16 cellular contexts compared by ENCODE assay signal in the genomic region with DNA sequence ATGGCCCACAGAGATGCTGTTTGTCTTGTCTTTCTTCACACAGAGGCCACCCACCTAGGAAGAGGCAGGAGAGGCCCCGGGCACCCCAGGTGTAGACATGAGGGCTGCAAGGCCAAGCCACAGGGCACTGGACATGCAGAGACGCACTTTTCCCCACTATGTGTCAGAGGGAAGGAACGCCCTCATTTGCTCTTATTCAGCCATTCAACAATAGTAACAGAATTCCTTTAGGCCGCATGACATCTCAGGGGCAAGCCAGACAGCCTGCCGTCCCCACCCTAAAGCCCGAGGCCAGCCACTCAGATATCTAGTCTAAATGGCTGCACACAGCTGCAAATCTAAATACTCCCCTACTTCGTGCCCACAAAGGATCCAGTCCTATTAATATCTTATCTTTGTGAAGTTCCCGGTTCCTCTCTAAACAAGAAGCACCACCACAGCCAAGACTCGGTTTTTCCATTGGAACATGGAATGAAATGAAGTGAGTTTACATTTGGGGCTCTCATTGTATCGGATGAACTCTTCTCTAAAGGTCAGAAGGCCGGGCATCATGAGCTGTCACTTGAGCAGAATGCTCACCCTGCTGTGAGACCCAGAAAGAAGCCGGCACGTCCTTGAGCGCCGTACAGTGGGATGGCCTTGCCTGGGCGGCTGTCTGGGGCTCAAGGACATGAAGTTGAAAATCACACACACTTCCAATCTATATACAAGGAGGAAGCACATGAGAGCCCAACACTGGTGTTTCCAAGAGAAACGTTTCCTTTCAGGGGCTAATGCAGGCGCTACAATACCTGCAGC. TPM values are rescaled to one million over a fixed set of nuclear protein-coding genes. Genes with fewer than 3 reads are reported as not detected.
A peak's percentile ranks its signal among the peaks of the same experiment; 100 is the strongest.
DNase-seq lines count a peak whose midpoint lies in the region; ATAC-seq and TF ChIP-seq lines count a peak whose summit lies in the region.
"Had no signal": no experiment of that assay in that cellular context is flagged by ENCODE, and none has a peak within 500 bp of the region (broad histone marks: within the 10 kb centered on the region; RNA-seq: fewer than 3 reads in every experiment).

No MANE protein-coding gene starts in this region.

- H3K9me3 ChIP-seq in esophagus squamous epithelium (no peaks in the 10 kb centered on the region), tibial artery (no peaks in the 10 kb centered on the region)
- H3K9me3 ChIP-seq: body of pancreas had no signal

- TF ChIP-seq CTCF in RWPE1 (conservative IDR thresholded peaks at IDR 0.05; ENCODE audit: low read depth): no peak
- TF ChIP-seq CTCF in esophagus squamous epithelium (IDR thresholded peaks at IDR 0.05): no peak
- no peak for TF ChIP-seq CTCF in tibial artery (IDR thresholded peaks at IDR 0.05)

- H3K27ac ChIP-seq in RWPE1 (0 out of 2 replicates have a peak overlapping the region, but pooled peaks have one; percentile 16), esophagus squamous epithelium (peak overlapping the region in 3 of 4 donors; percentile 31 to 66 (median 61)), tibial artery (peak overlapping the region; percentile 57 to 70)
- H3K27ac ChIP-seq: skin epidermis had no signal

- intact Hi-C loops in esophagus squamous epithelium (cut with DNase I): no loop called here
- intact Hi-C loops in tibial artery (cut with DNase I; ENCODE audit: low total_unique reads): no loop called here

- WGBS in esophagus squamous epithelium, 2 donors: 56 to 62% methylated on average over 13 to 14 of the region's 18 CpGs

- H3K4me3 ChIP-seq in esophagus squamous epithelium (no peak overlapping the region), tibial artery (no peak overlapping the region)
- H3K4me3 ChIP-seq: body of pancreas, lung, skin epidermis had no signal

- POLR2A ChIA-PET in RWPE1 (lab: Yijun Ruan, JAX; ENCODE audit: low non-redundant PET): no interaction called here

- H3K27me3 ChIP-seq in esophagus squamous epithelium (no peaks in the 10 kb centered on the region), tibial artery (no peaks in the 10 kb centered on the region)
- H3K27me3 ChIP-seq: body of pancreas had no signal

- DNase-seq in RWPE1 (ENCODE audit: low spot score) (no peak), esophagus squamous epithelium (lab: John Stamatoyannopoulos, UW) (no peak), myocyte (ENCODE audit: low read depth) (peak; percentile 73), tibial artery (no peak)
- DNase-seq: activated naive CD4-positive, alpha-beta T cell treated with Interleukin-2 at 50 U/mL for 16 hours; body of pancreas; KG1; NCI-H345; NK-92 treated with Interleukin-12 subunit alpha and Interleukin-12 subunit beta, amount 100 ng/mL, for 24 hours; SIG-M5 had no signal

- ATAC-seq in GM21360 (IDR thresholded peaks at IDR 0.05; ENCODE audit: unreplicated experiment): no peak
- no peak for ATAC-seq in HG02981 (IDR thresholded peaks at IDR 0.05; ENCODE audit: unreplicated experiment)
- ATAC-seq in HG02885 (IDR thresholded peaks at IDR 0.05; ENCODE audit: poor library complexity, unreplicated experiment): no peak
- ATAC-seq: body of pancreas had no signal

- H3K4me1 ChIP-seq in esophagus squamous epithelium (peaks cover 0 to 37% (median 6%) of the 10 kb centered on the region in 3 donors), tibial artery (peaks cover 0 to 94% (median 45%) of the 10 kb centered on the region in 4 donors)

- no peaks in the 10 kb centered on the region for H3K36me3 ChIP-seq in esophagus squamous epithelium
- peaks cover 8 to 9% (median 8%) of the 10 kb centered on the region in 3 donors for H3K36me3 ChIP-seq in tibial artery

- TF ChIP-seq POLR2A in esophagus squamous epithelium (IDR thresholded peaks at IDR 0.05): no peak

- CTCF ChIA-PET in RWPE1 (lab: Yijun Ruan, JAX): interaction anchor here (0.6 to 1.1 kb wide), 2 partner anchors 40 to 125 kb away, joined by 3 read pairs; no protein-coding TSS in a partner anchor

RNA-seq across cellular contexts. Expression of gene COL4A1, which starts 19.7 kb away (rescaled TPM):
- total RNA-seq in esophagus squamous epithelium (10 to 100 TPM in 3 of 4 donors, 1 to 10 TPM in 1; 8.9 to 97.1 (median 40.2) TPM), myocyte (115 and 128 TPM in 2 replicates)
- 251 TPM for polyA plus RNA-seq in myocyte (2012)
- total RNA-seq: T-helper 2 cell treated with Interferon-gamma antibody and Interleukin-4, amounts not matched to agents 100 ng/mL and 5 ng/mL, for 36 hours had no signal

RNA-seq across cellular contexts. Expression of gene COL4A2, which starts 19.9 kb away (rescaled TPM):
- total RNA-seq in esophagus squamous epithelium (100 to 1,000 TPM in 1 of 4 donors, 10 to 100 TPM in 3; 11.9 to 102 (median 43.5) TPM), myocyte (71.7 and 77.6 TPM in 2 replicates)
- 261 TPM for polyA plus RNA-seq in myocyte (2012)
- total RNA-seq: T-helper 2 cell treated with Interferon-gamma antibody and Interleukin-4, amounts not matched to agents 100 ng/mL and 5 ng/mL, for 36 hours had no signal
